In genomic region chr7:111735661-111736323, GRCh38 we compare ENCODE assay signal across 8 cellular contexts.
DNase-seq lines count a peak whose midpoint lies in the region; ATAC-seq and TF ChIP-seq lines count a peak whose summit lies in the region.

No MANE protein-coding gene starts in this region.

- no peaks in the 10 kb centered on the region for H3K4me1 Mint-ChIP-seq in activated CD8-positive, alpha-beta T cell treated with anti-CD3 and anti-CD28 coated beads, Interleukin-2, amount 10 ng/mL, durations not matched to agents 7 days and 5 days (ENCODE audit: low read depth)
- no peaks in the 10 kb centered on the region for H3K4me1 Mint-ChIP-seq in natural killer cell treated with Interleukin-12 subunit alpha and Interleukin-12 subunit beta and Interleukin-15 and Interleukin-18, amount 100 ng/mL, for 72 hours (ENCODE audit: low read depth in 2 of 2)

- CTCF ChIA-PET in activated CD8-positive, alpha-beta T cell treated with anti-CD3 and anti-CD28 coated beads, Interleukin-2, amount 10 ng/mL, durations not matched to agents 7 days and 5 days (lab: Charles Lee): interaction anchor here (0.6 to 1.5 kb wide), 7 partner anchors 8 to 1891 kb away, joined by 3 to 6 read pairs (median 4); no protein-coding TSS in a partner anchor

- H3K27me3 ChIP-seq in upper lobe of right lung: no peaks in the 10 kb centered on the region

- no peak overlapping the region for H3K4me3 Mint-ChIP-seq in activated CD8-positive, alpha-beta T cell treated with anti-CD3 and anti-CD28 coated beads, Interleukin-2, amount 10 ng/mL, durations not matched to agents 7 days and 5 days
- no peak overlapping the region for H3K4me3 Mint-ChIP-seq in natural killer cell treated with Interleukin-12 subunit alpha and Interleukin-12 subunit beta and Interleukin-15 and Interleukin-18, amount 100 ng/mL, for 72 hours

- H3K4me1 ChIP-seq in upper lobe of right lung: peaks cover 12% of the 10 kb centered on the region

- POLR2A ChIA-PET in activated CD8-positive, alpha-beta T cell treated with anti-CD3 and anti-CD28 coated beads, Interleukin-2, amount 10 ng/mL, durations not matched to agents 7 days and 5 days (lab: Charles Lee): no interaction called here

- no peaks in the 10 kb centered on the region for H3K9me3 ChIP-seq in upper lobe of right lung

- peaks cover 1% of the 10 kb centered on the region for H3K27me3 Mint-ChIP-seq in activated CD8-positive, alpha-beta T cell treated with anti-CD3 and anti-CD28 coated beads, Interleukin-2, amount 10 ng/mL, durations not matched to agents 7 days and 5 days (ENCODE audit: low read depth)
- H3K27me3 Mint-ChIP-seq in natural killer cell treated with Interleukin-12 subunit alpha and Interleukin-12 subunit beta and Interleukin-15 and Interleukin-18, amount 100 ng/mL, for 72 hours: peaks cover 7 to 10% of the 10 kb centered on the region in 2 donors

- no peak overlapping the region for H3K4me3 ChIP-seq in upper lobe of right lung

- TF ChIP-seq CTCF in upper lobe of right lung (IDR thresholded peaks at IDR 0.05): peak; percentile 86

- H3K36me3 ChIP-seq in upper lobe of right lung: peaks cover 56% of the 10 kb centered on the region

- intact Hi-C loops in upper lobe of right lung (cut with DNase I): no loop called here

- peak; percentile 63 for DNase-seq in COR-L47 (lab: John Stamatoyannopoulos, UW)
- peak; percentile 65 for DNase-seq in NCI-H748 treated with DMSO at 0.1 percent for 48 hours (lab: John Stamatoyannopoulos, UW)
- DNase-seq in activated CD8-positive, alpha-beta T cell treated with anti-CD3 and anti-CD28 coated beads, Interleukin-2, amount 10 ng/mL, durations not matched to agents 7 days and 5 days: peak; percentile 69
- peak; percentile 69 for DNase-seq in natural killer cell treated with Interleukin-12 subunit alpha and Interleukin-12 subunit beta and Interleukin-15 and Interleukin-18, amount 100 ng/mL, for 72 hours (ENCODE audit: low spot score)
- DNase-seq in upper lobe of right lung: no peak

- no peaks in the 10 kb centered on the region for H3K36me3 Mint-ChIP-seq in activated CD8-positive, alpha-beta T cell treated with anti-CD3 and anti-CD28 coated beads, Interleukin-2, amount 10 ng/mL, durations not matched to agents 7 days and 5 days (ENCODE audit: low read depth)
- H3K36me3 Mint-ChIP-seq in natural killer cell treated with Interleukin-12 subunit alpha and Interleukin-12 subunit beta and Interleukin-15 and Interleukin-18, amount 100 ng/mL, for 72 hours: no peaks in the 10 kb centered on the region

- no peaks in the 10 kb centered on the region for H3K9me3 Mint-ChIP-seq in activated CD8-positive, alpha-beta T cell treated with anti-CD3 and anti-CD28 coated beads, Interleukin-2, amount 10 ng/mL, durations not matched to agents 7 days and 5 days (ENCODE audit: insufficient read depth)
- no peaks in the 10 kb centered on the region for H3K9me3 Mint-ChIP-seq in natural killer cell treated with Interleukin-12 subunit alpha and Interleukin-12 subunit beta and Interleukin-15 and Interleukin-18, amount 100 ng/mL, for 72 hours

- H3K27ac Mint-ChIP-seq in activated CD8-positive, alpha-beta T cell treated with anti-CD3 and anti-CD28 coated beads, Interleukin-2, amount 10 ng/mL, durations not matched to agents 7 days and 5 days: no peak overlapping the region
- H3K27ac Mint-ChIP-seq in natural killer cell treated with Interleukin-12 subunit alpha and Interleukin-12 subunit beta and Interleukin-15 and Interleukin-18, amount 100 ng/mL, for 72 hours: no peak overlapping the region

- H3K27ac ChIP-seq in upper lobe of right lung: no peak overlapping the region

- ATAC-seq in GM19351 (IDR thresholded peaks at IDR 0.05; ENCODE audit: unreplicated experiment) (peak; percentile 73), HG03571 (IDR thresholded peaks at IDR 0.05; ENCODE audit: unreplicated experiment) (peak; percentile 69), esophagus mucosa (peak; percentile 72), upper lobe of right lung (peak; percentile 90)
- ATAC-seq in activated CD8-positive, alpha-beta T cell treated with anti-CD3 and anti-CD28 coated beads, Interleukin-2, amount 10 ng/mL, durations not matched to agents 7 days and 5 days: no peak
- peak in 1 of 2 donors; percentile 46 for ATAC-seq in natural killer cell treated with Interleukin-12 subunit alpha and Interleukin-12 subunit beta and Interleukin-15 and Interleukin-18, amount 100 ng/mL, for 72 hours
